18 cellular contexts compared by ENCODE assay signal in genomic region chr17:78014651-78015050, GRCh38. TPM values are rescaled to one million over a fixed set of nuclear protein-coding genes. Genes with fewer than 3 reads are reported as not detected.
DNase-seq lines count a peak whose midpoint lies in the region; ATAC-seq and TF ChIP-seq lines count a peak whose summit lies in the region.
"Had no signal": no experiment of that assay in that cellular context is flagged by ENCODE, and none has a peak within 500 bp of the region (broad histone marks: within the 10 kb centered on the region; RNA-seq: fewer than 3 reads in every experiment).

No MANE protein-coding gene starts in this region.

- H3K18ac ChIP-seq in mesenchymal stem cell (ENCODE audit: low read depth in 1 of 2, low read length in 2 of 2): no peak overlapping the region

- DNase-seq in NCI-H82 (lab: John Stamatoyannopoulos, UW): peak; percentile 64
- no peak for DNase-seq in NCI-H82 treated with DMSO at 0.1 percent for 48 hours (lab: John Stamatoyannopoulos, UW; ENCODE audit: unreplicated experiment)
- peak; percentile 75 for DNase-seq in NCI-H1694 (lab: John Stamatoyannopoulos, UW)
- DNase-seq in NCI-H69 (lab: John Stamatoyannopoulos, UW): peak; percentile 56
- no peak for DNase-seq in mesenchymal stem cell
- DNase-seq in AG08395 (ENCODE audit: low spot score): no peak
- no peak for DNase-seq in tibial artery
- DNase-seq in left lobe of liver (ENCODE audit: low spot score): no peak
- DNase-seq: CD4-positive, CD25-positive, alpha-beta regulatory T cell; DMS53; GF-D8; Karpas-422; NCI-H1105 treated with DMSO at 0.1 percent for 48 hours; NCI-H187 treated with DMSO at 0.1 percent for 48 hours; NCI-H526 treated with DMSO at 0.1 percent for 48 hours; OCI-M1 had no signal

- H2BK12ac ChIP-seq in mesenchymal stem cell (ENCODE audit: low read length in 2 of 2): no peak overlapping the region

- H3K4me2 ChIP-seq in mesenchymal stem cell (ENCODE audit: low read length, poor library complexity, severe bottlenecking): no peak overlapping the region
- H3K4me2 ChIP-seq: A549 had no signal

- H4K91ac ChIP-seq in mesenchymal stem cell (ENCODE audit: low read length): no peak overlapping the region

- H3K14ac ChIP-seq in mesenchymal stem cell (ENCODE audit: low read length in 2 of 2): no peak overlapping the region

- H3K23ac ChIP-seq in mesenchymal stem cell (ENCODE audit: low read length in 2 of 2): no peak overlapping the region

- H3K4me1 ChIP-seq in mesenchymal stem cell (ENCODE audit: control insufficient read depth, insufficient read depth, low read depth, low read length) (no peaks in the 10 kb centered on the region), tibial artery (peaks cover 0 to 6% (median 0%) of the 10 kb centered on the region in 4 donors)
- H3K4me1 ChIP-seq: A549, SJSA1 had no signal

- no peak overlapping the region for H3K4me3 ChIP-seq in mesenchymal stem cell (ENCODE audit: insufficient read depth in 1 of 2, low read depth in 1 of 2, low read length in 2 of 2)
- no peak overlapping the region for H3K4me3 ChIP-seq in tibial artery
- H3K4me3 ChIP-seq: A549, SJSA1 had no signal

- H3K36me3 ChIP-seq in mesenchymal stem cell (ENCODE audit: control insufficient read depth in 1 of 2, insufficient read depth in 2 of 2, low read depth in 1 of 2, low read length in 2 of 2): peaks cover 0 to 4% of the 10 kb centered on the region in 2 experiments
- peaks cover 3 to 23% (median 15%) of the 10 kb centered on the region in 3 donors for H3K36me3 ChIP-seq in tibial artery

- H2BK5ac ChIP-seq in mesenchymal stem cell (ENCODE audit: low read depth, low read length, poor library complexity, severe bottlenecking): no peak overlapping the region

- intact Hi-C loops in tibial artery (cut with DNase I; ENCODE audit: low total_unique reads): loop anchor here (2.0 to 10.0 kb wide), 2 partner anchors 270 to 472 kb away; no protein-coding TSS in a partner anchor

- peak overlapping the region; percentile 0 for H3K9ac ChIP-seq in mesenchymal stem cell (ENCODE audit: low read length)

- no peaks in the 10 kb centered on the region for H3K79me1 ChIP-seq in mesenchymal stem cell (replicated peaks; ENCODE audit: low read length, poor library complexity, severe bottlenecking)

- H2BK15ac ChIP-seq in mesenchymal stem cell (ENCODE audit: low read depth, poor library complexity, severe bottlenecking): no peak overlapping the region

- TF ChIP-seq CTCF in tibial artery (IDR thresholded peaks at IDR 0.05): no peak

- no peak overlapping the region for H2AFZ ChIP-seq in mesenchymal stem cell (ENCODE audit: low read depth, low read length)

- H4K8ac ChIP-seq in mesenchymal stem cell (ENCODE audit: low read length): no peak overlapping the region

- no peak overlapping the region for H2AK5ac ChIP-seq in mesenchymal stem cell (ENCODE audit: low read length, severe bottlenecking)

- no peaks in the 10 kb centered on the region for H3K9me3 ChIP-seq in mesenchymal stem cell (ENCODE audit: control insufficient read depth, low read length)
- H3K9me3 ChIP-seq in tibial artery: no peaks in the 10 kb centered on the region
- H3K9me3 ChIP-seq: A549, SJSA1 had no signal

- 88% methylated on average over 2 of the region's 5 CpGs for WGBS in mesenchymal stem cell

- H3K4ac ChIP-seq in mesenchymal stem cell (ENCODE audit: low read depth in 1 of 2, low read length in 2 of 2): no peak overlapping the region

- no peak overlapping the region for H2BK120ac ChIP-seq in mesenchymal stem cell (ENCODE audit: low read depth, low read length)

- H3K27ac ChIP-seq in mesenchymal stem cell (ENCODE audit: low read length, poor library complexity, severe bottlenecking) (no peak overlapping the region), tibial artery (no peak overlapping the region)
- H3K27ac ChIP-seq: A549, SJSA1 had no signal

- no peak for ATAC-seq in left lobe of liver

- no peaks in the 10 kb centered on the region for H3K27me3 ChIP-seq in mesenchymal stem cell (ENCODE audit: control insufficient read depth in 1 of 2, insufficient read depth in 1 of 2, low read length in 2 of 2)
- no peaks in the 10 kb centered on the region for H3K27me3 ChIP-seq in tibial artery
- H3K27me3 ChIP-seq: SJSA1 had no signal

RNA-seq across cellular contexts. Expression of gene TNRC6C, which starts 56.1 kb away (rescaled TPM):
- polyA plus RNA-seq in mesenchymal stem cell (2013, experiment 1 of 2): 2.1 TPM
- polyA plus RNA-seq in mesenchymal stem cell (2013, experiment 2 of 2): 2.0 TPM
- 11.0 TPM for total RNA-seq in left lobe of liver

Comparison
In these comparisons a context has a peak if more than half of its experiments do, and no peak if none do; other contexts are left out.
1. DNase-seq: peak in NCI-H82 (single experiment), NCI-H1694 (single experiment) and NCI-H69 (single experiment); none in NCI-H82 treated with DMSO at 0.1 percent for 48 hours (single experiment), mesenchymal stem cell (single experiment), AG08395 (single experiment), tibial artery (0 of 2) and left lobe of liver (single experiment).